Comparison of ENCODE assay signal across 15 cellular contexts in the genomic region with DNA sequence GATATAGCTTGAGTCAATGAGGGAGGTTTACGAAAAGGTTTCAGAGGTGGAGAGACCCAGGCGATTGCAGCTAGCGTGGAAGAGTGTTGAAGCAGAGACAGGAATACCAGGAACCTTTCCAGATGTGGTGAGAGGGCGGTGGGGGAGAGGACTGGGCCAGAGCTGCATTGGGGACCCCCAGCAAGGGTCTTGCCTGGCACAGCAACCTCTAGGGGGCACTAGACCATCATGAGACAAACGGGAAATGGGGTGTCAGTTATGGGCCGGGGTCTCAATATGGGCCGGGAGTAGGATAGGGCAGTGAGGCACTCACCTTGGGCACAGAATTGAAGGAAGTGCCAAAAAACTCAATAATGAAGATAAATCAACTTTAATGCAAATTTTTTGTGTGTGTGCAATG. TPM values are rescaled to one million over a fixed set of nuclear protein-coding genes. Genes with fewer than 3 reads are reported as not detected.
A peak's percentile ranks its signal among the peaks of the same experiment; 100 is the strongest.
DNase-seq lines count a peak whose midpoint lies in the region; ATAC-seq and TF ChIP-seq lines count a peak whose summit lies in the region.
"Had no signal": no experiment of that assay in that cellular context is flagged by ENCODE, and none has a peak within 500 bp of the region (broad histone marks: within the 10 kb centered on the region; RNA-seq: fewer than 3 reads in every experiment).

No MANE protein-coding gene starts in this region.

- H3K36me3 Mint-ChIP-seq in effector memory CD8-positive, alpha-beta T cell (ENCODE audit: insufficient read depth) = no peaks in the 10 kb centered on the region
- H3K36me3 Mint-ChIP-seq: naive B cell had no signal

- no peaks in the 10 kb centered on the region for H3K9me2 ChIP-seq in hepatocyte (replicated peaks; ENCODE audit: insufficient read depth)

- H3K4me3 Mint-ChIP-seq in effector memory CD8-positive, alpha-beta T cell = no peak overlapping the region
- H3K4me3 Mint-ChIP-seq: central memory CD8-positive, alpha-beta T cell had no signal

- H3K27me3 ChIP-seq in SJCRH30 = 0 out of 2 replicates have a peak, but pooled peaks cover 3% of the 10 kb centered on the region
- H3K27me3 ChIP-seq in hepatocyte = no peaks in the 10 kb centered on the region
- H3K27me3 ChIP-seq in upper lobe of right lung = no peaks in the 10 kb centered on the region
- H3K27me3 ChIP-seq: vagina had no signal

- TF ChIP-seq CTCF in hepatocyte (IDR thresholded peaks at IDR 0.05; ENCODE audit: poor library complexity) (peak; percentile 19), upper lobe of right lung (IDR thresholded peaks at IDR 0.05) (no peak)

- no peak overlapping the region for H3K4me2 ChIP-seq in hepatocyte

- DNase-seq in cardiac septum (ENCODE audit: low spot score) (peak; percentile 35), left ventricle myocardium superior (no peak), SJCRH30 (peak; percentile 33 to 39), hepatocyte (ENCODE audit: low spot score) (no peak), upper lobe of right lung (peak; percentile 52), islet precursor cell (no peak)
- DNase-seq in effector memory CD8-positive, alpha-beta T cell = no peak
- DNase-seq: activated gamma-delta T cell treated with Interleukin-2 at 50 U/mL for 16 hours, esophagus squamous epithelium, GOT3, naive B cell, NCI-H1694 had no signal

- H3K4me1 ChIP-seq in SJCRH30 (peaks cover 6% of the 10 kb centered on the region; the same call in 1 of the 2 replicates), hepatocyte (ENCODE audit: insufficient read depth) (peaks cover 6% of the 10 kb centered on the region), upper lobe of right lung (peaks cover 6% of the 10 kb centered on the region)

- H3K9me3 ChIP-seq in SJCRH30 (replicated peaks) = no peaks in the 10 kb centered on the region
- no peaks in the 10 kb centered on the region for H3K9me3 ChIP-seq in hepatocyte (ENCODE audit: low read depth)
- no peaks in the 10 kb centered on the region for H3K9me3 ChIP-seq in upper lobe of right lung
- H3K9me3 ChIP-seq: esophagus squamous epithelium, vagina had no signal

- peaks cover 0 to 3% of the 10 kb centered on the region in 2 donors for H3K4me1 Mint-ChIP-seq in effector memory CD8-positive, alpha-beta T cell (ENCODE audit: low read depth in 2 of 2)
- H3K4me1 Mint-ChIP-seq: central memory CD8-positive, alpha-beta T cell had no signal

- peaks cover 4% of the 10 kb centered on the region for H4K20me1 ChIP-seq in hepatocyte (ENCODE audit: insufficient read depth, poor library complexity, severe bottlenecking)

- ATAC-seq in left ventricle myocardium superior (no peak), upper lobe of right lung (no peak), GM21786 (IDR thresholded peaks at IDR 0.05; ENCODE audit: unreplicated experiment) (no peak)
- ATAC-seq in effector memory CD8-positive, alpha-beta T cell (replicated peaks) = no peak

- intact Hi-C loops in cardiac septum (cut with DNase I) = no loop called here
- intact Hi-C loops in left ventricle myocardium superior (cut with micrococcal nuclease) = no loop called here
- intact Hi-C loops in upper lobe of right lung (cut with DNase I) = no loop called here

- WGBS in hepatocyte (ENCODE audit: low lambda C conversion rate, missing lambda C conversion rate) = 72% methylated on average over 6 of the region's 7 CpGs

- no peak overlapping the region for H2AFZ ChIP-seq in hepatocyte

- peaks cover 4% of the 10 kb centered on the region; the same call in 1 of the 2 replicates for H3K36me3 ChIP-seq in SJCRH30
- no peaks in the 10 kb centered on the region for H3K36me3 ChIP-seq in hepatocyte (replicated peaks; ENCODE audit: insufficient read depth, low read depth)
- no peaks in the 10 kb centered on the region for H3K36me3 ChIP-seq in upper lobe of right lung
- H3K36me3 ChIP-seq: esophagus squamous epithelium, vagina had no signal

- H3K27ac Mint-ChIP-seq in effector memory CD8-positive, alpha-beta T cell = no peak overlapping the region
- H3K27ac Mint-ChIP-seq: naive B cell had no signal

- H3K27me3 Mint-ChIP-seq in effector memory CD8-positive, alpha-beta T cell = peaks cover 41 to 63% of the 10 kb centered on the region in 2 donors

- H3K27ac ChIP-seq in SJCRH30 = no peak overlapping the region
- H3K27ac ChIP-seq in hepatocyte = no peak overlapping the region
- no peak overlapping the region for H3K27ac ChIP-seq in upper lobe of right lung
- H3K27ac ChIP-seq: esophagus squamous epithelium, vagina had no signal

- H3K4me3 ChIP-seq in SJCRH30 (no peak overlapping the region), hepatocyte (no peak overlapping the region), upper lobe of right lung (no peak overlapping the region)
- H3K4me3 ChIP-seq: esophagus squamous epithelium, vagina had no signal

- peaks cover 17% of the 10 kb centered on the region for H3K79me2 ChIP-seq in hepatocyte

- H3K9me3 Mint-ChIP-seq in effector memory CD8-positive, alpha-beta T cell = no peaks in the 10 kb centered on the region
- H3K9me3 Mint-ChIP-seq: central memory CD8-positive, alpha-beta T cell; naive B cell had no signal

RNA-seq across cellular contexts. Expression of a gene that starts 2.1 kb away (rescaled TPM):
- total RNA-seq in cardiac septum (22.4 TPM), left ventricle myocardium superior (19.5 TPM), hepatocyte (35.1 and 37.4 TPM in 2 replicates), upper lobe of right lung (22.0 TPM)
- 32.0 and 33.4 TPM in 2 replicates for total RNA-seq in SJCRH30 (2014; rRNA removed; shearing (Covaris generic))
- 35.5 and 44.0 TPM in 2 replicates for polyA plus RNA-seq in hepatocyte

RNA-seq across cellular contexts. Expression of a gene that starts 33.6 kb away (rescaled TPM):
- not detected for total RNA-seq in cardiac septum
- not detected for total RNA-seq in left ventricle myocardium superior
- total RNA-seq in SJCRH30 (2014; rRNA removed; shearing (Covaris generic)) = not detected in 2 replicates
- total RNA-seq in hepatocyte = 4.5 and 5.5 TPM in 2 replicates
- 4.3 and 7.3 TPM in 2 replicates for polyA plus RNA-seq in hepatocyte
- 1.1 TPM for total RNA-seq in upper lobe of right lung
- total RNA-seq: esophagus squamous epithelium had no signal

Comparison
In these comparisons a context has a peak if more than half of its experiments do, and no peak if none do; other contexts are left out.
1. DNase-seq: peak in cardiac septum (single experiment), SJCRH30 (2 of 2) and upper lobe of right lung (single experiment); none in left ventricle myocardium superior (single experiment), hepatocyte (single experiment), islet precursor cell (single experiment) and effector memory CD8-positive, alpha-beta T cell (0 of 3).